8 cellular contexts compared by ENCODE assay signal in genomic region chrX:131746491-131746968, GRCh38.
DNase-seq lines count a peak whose midpoint lies in the region; ATAC-seq and TF ChIP-seq lines count a peak whose summit lies in the region.

No MANE protein-coding gene starts in this region.

- H3K9ac ChIP-seq in mucosa of rectum (ENCODE audit: low read depth in 1 of 2, low read length in 2 of 2): peak overlapping the region; percentile 58 to 66

- POLR2A ChIA-PET in WTC11 (lab: Charles Lee): no interaction called here

- H3K9me3 ChIP-seq in mucosa of rectum (ENCODE audit: control insufficient read depth in 2 of 2, low read length in 2 of 2): no peaks in the 10 kb centered on the region

- in situ Hi-C loops in KBM-7 (cut with MboI; ENCODE audit: low pct_unique_long_range_greater_than_20kb, low sequenced_read_pairs): no loop called here

- peaks cover 59% of the 10 kb centered on the region for H3K36me3 Mint-ChIP-seq in WTC11

- TF ChIP-seq CTCF in 22Rv1 (IDR thresholded peaks at IDR 0.05) (no peak), WTC11 (IDR thresholded peaks at IDR 0.05) (no peak)

- DNase-seq in NAMALWA (ENCODE audit: low spot score) (peak; percentile 88), WTC11 (ENCODE audit: low spot score) (no peak), KBM-7 (no peak), EL (no peak), left lobe of liver (ENCODE audit: low spot score) (no peak)

- 0 out of 2 replicates have a peak, but pooled peaks cover 4% of the 10 kb centered on the region for H3K9me3 Mint-ChIP-seq in WTC11

- peak overlapping the region; percentile 90 for H3K27ac ChIP-seq in 22Rv1
- H3K27ac ChIP-seq in mucosa of rectum (ENCODE audit: low read depth in 2 of 2, low read length in 2 of 2): peak overlapping the region; percentile 79 to 80

- H3K4me3 Mint-ChIP-seq in WTC11: no peak overlapping the region

- ATAC-seq in GM18505 (IDR thresholded peaks at IDR 0.05; ENCODE audit: unreplicated experiment) (peak; percentile 46), WTC11 (no peak; the same call in 1 of the 2 replicates), left lobe of liver (no peak)

- H3K27ac Mint-ChIP-seq in WTC11: 0 out of 2 replicates have a peak overlapping the region, but pooled peaks have one; percentile 27

- H3K4me1 ChIP-seq in mucosa of rectum (ENCODE audit: control insufficient read depth in 2 of 2, insufficient read depth in 2 of 2, low read length in 2 of 2): peaks cover 3% of the 10 kb centered on the region in 2 donors

- no peaks in the 10 kb centered on the region; the same call in 1 of the 2 replicates for H3K4me1 Mint-ChIP-seq in WTC11

- no peak for TF ChIP-seq POLR2A in GM18505 (IDR thresholded peaks at IDR 0.05; ENCODE audit: borderline replicate concordance, extremely low read depth, insufficient read depth, insufficient read length)

- H3K27me3 ChIP-seq in mucosa of rectum (ENCODE audit: control insufficient read depth in 2 of 2, insufficient read depth in 2 of 2, low read length in 2 of 2): peaks cover 0 to 4% of the 10 kb centered on the region in 2 donors

- CTCF ChIA-PET in WTC11 (lab: Charles Lee): no interaction called here

- peak overlapping the region; percentile 83 for H3K4me3 ChIP-seq in mucosa of rectum (ENCODE audit: low read length in 2 of 2)

- H3K27me3 Mint-ChIP-seq in WTC11 (ENCODE audit: low read depth): no peaks in the 10 kb centered on the region

- no peaks in the 10 kb centered on the region for H3K36me3 ChIP-seq in mucosa of rectum (ENCODE audit: control insufficient read depth in 2 of 2, insufficient read depth in 2 of 2, low read length in 2 of 2)

TF ChIP-seq in WTC11, 78 proteins besides CTCF, POLR2A, EP300 and RAD21:
- TF ChIP-seq ZNF317 (CRISPR knock-in tag; IDR thresholded peaks at IDR 0.05; ENCODE audit: borderline replicate concordance, low read depth) (no peak), KAT7 (CRISPR knock-in tag; IDR thresholded peaks at IDR 0.05; ENCODE audit: borderline replicate concordance) (no peak), CREM (CRISPR knock-in tag; IDR thresholded peaks at IDR 0.05) (no peak), OVOL2 (CRISPR knock-in tag; IDR thresholded peaks at IDR 0.05; ENCODE audit: borderline replicate concordance) (no peak), E2F5 (CRISPR knock-in tag; IDR thresholded peaks at IDR 0.05) (no peak), CDX4 (CRISPR knock-in tag; IDR thresholded peaks at IDR 0.05; ENCODE audit: borderline replicate concordance) (no peak), ZNF425 (CRISPR knock-in tag; conservative IDR thresholded peaks at IDR 0.05) (no peak), MAX (CRISPR knock-in tag; IDR thresholded peaks at IDR 0.05) (no peak), ZNF232 (CRISPR knock-in tag; IDR thresholded peaks at IDR 0.05) (no peak)
- TF ChIP-seq, protein P1, sequence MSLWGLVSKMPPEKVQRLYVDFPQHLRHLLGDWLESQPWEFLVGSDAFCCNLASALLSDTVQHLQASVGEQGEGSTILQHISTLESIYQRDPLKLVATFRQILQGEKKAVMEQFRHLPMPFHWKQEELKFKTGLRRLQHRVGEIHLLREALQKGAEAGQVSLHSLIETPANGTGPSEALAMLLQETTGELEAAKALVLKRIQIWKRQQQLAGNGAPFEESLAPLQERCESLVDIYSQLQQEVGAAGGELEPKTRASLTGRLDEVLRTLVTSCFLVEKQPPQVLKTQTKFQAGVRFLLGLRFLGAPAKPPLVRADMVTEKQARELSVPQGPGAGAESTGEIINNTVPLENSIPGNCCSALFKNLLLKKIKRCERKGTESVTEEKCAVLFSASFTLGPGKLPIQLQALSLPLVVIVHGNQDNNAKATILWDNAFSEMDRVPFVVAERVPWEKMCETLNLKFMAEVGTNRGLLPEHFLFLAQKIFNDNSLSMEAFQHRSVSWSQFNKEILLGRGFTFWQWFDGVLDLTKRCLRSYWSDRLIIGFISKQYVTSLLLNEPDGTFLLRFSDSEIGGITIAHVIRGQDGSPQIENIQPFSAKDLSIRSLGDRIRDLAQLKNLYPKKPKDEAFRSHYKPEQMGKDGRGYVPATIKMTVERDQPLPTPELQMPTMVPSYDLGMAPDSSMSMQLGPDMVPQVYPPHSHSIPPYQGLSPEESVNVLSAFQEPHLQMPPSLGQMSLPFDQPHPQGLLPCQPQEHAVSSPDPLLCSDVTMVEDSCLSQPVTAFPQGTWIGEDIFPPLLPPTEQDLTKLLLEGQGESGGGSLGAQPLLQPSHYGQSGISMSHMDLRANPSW (CRISPR knock-in tag; conservative IDR thresholded peaks at IDR 0.05; ENCODE audit: low read depth): no peak
- TF ChIP-seq, protein P2, sequence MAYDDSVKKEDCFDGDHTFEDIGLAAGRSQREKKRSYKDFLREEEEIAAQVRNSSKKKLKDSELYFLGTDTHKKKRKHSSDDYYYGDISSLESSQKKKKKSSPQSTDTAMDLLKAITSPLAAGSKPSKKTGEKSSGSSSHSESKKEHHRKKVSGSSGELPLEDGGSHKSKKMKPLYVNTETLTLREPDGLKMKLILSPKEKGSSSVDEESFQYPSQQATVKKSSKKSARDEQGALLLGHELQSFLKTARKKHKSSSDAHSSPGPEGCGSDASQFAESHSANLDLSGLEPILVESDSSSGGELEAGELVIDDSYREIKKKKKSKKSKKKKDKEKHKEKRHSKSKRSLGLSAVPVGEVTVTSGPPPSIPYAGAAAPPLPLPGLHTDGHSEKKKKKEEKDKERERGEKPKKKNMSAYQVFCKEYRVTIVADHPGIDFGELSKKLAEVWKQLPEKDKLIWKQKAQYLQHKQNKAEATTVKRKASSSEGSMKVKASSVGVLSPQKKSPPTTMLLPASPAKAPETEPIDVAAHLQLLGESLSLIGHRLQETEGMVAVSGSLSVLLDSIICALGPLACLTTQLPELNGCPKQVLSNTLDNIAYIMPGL (CRISPR knock-in tag; IDR thresholded peaks at IDR 0.05): no peak
